20 cellular contexts compared by ENCODE assay signal in genomic region chr7:111180273-111180814, GRCh38.
"Had no signal": no experiment of that assay in that cellular context is flagged by ENCODE, and none has a peak within 500 bp of the region (broad histone marks: within the 10 kb centered on the region; RNA-seq: fewer than 3 reads in every experiment).

No MANE protein-coding gene starts in this region.

- H3K4me3 ChIP-seq: esophagus muscularis mucosa, gastroesophageal sphincter, right atrium auricular region, sigmoid colon, skin epidermis, testis, tibial nerve, upper lobe of right lung, vagina had no signal

- ATAC-seq: effector memory CD8-positive, alpha-beta T cell; gastroesophageal sphincter; left lobe of liver; naive thymus-derived CD8-positive, alpha-beta T cell; upper lobe of right lung had no signal

- H3K4me3 Mint-ChIP-seq: effector memory CD8-positive, alpha-beta T cell; naive thymus-derived CD8-positive, alpha-beta T cell; stimulated activated naive CD8-positive, alpha-beta T cell treated with anti-CD3 and anti-CD28 coated beads, Interleukin-15, Interleukin-2, amounts not matched to agents 100 ng/mL and 50 ng/mL, for 24 hours had no signal

- H3K9me3 Mint-ChIP-seq: effector memory CD8-positive, alpha-beta T cell had no signal

- H3K27me3 ChIP-seq: esophagus muscularis mucosa, gastroesophageal sphincter, right atrium auricular region, sigmoid colon, testis, tibial nerve, upper lobe of right lung, vagina had no signal

- DNase-seq: cortex of kidney; effector memory CD8-positive, alpha-beta T cell; foreskin fibroblast; glutamatergic neuron; islet precursor cell; mammary epithelial cell; naive thymus-derived CD8-positive, alpha-beta T cell; sigmoid colon; stimulated activated CD4-positive, alpha-beta T cell treated with anti-CD3 and anti-CD28 coated beads, Interleukin-2, amount 100 ng/mL, for 48 hours; testis; upper lobe of right lung had no signal

- H3K27ac ChIP-seq: epithelial cell of prostate, esophagus muscularis mucosa, gastroesophageal sphincter, right atrium auricular region, sigmoid colon, skin epidermis, testis, tibial nerve, upper lobe of right lung, vagina had no signal

- H3K27ac Mint-ChIP-seq: effector memory CD8-positive, alpha-beta T cell; naive thymus-derived CD8-positive, alpha-beta T cell; stimulated activated naive CD8-positive, alpha-beta T cell treated with anti-CD3 and anti-CD28 coated beads, Interleukin-15, Interleukin-2, amounts not matched to agents 100 ng/mL and 50 ng/mL, for 24 hours had no signal

- H3K27me3 Mint-ChIP-seq: effector memory CD8-positive, alpha-beta T cell; naive thymus-derived CD8-positive, alpha-beta T cell; stimulated activated naive CD8-positive, alpha-beta T cell treated with anti-CD3 and anti-CD28 coated beads, Interleukin-15, Interleukin-2, amounts not matched to agents 100 ng/mL and 50 ng/mL, for 24 hours had no signal
